Comparison of ENCODE assay signal across 1 cellular context in genomic region chr13:60435762-60436374, GRCh38.
A peak's percentile ranks its signal among the peaks of the same experiment; 100 is the strongest.
TF ChIP-seq lines count a peak whose summit lies in the region.

No MANE protein-coding gene starts in this region.

TF ChIP-seq in GM12878, 131 proteins besides CTCF, POLR2A, EP300 and RAD21:
- 0 out of 2 replicates have a peak, but pooled peaks have one; percentile 28 for TF ChIP-seq RUNX3 (IDR thresholded peaks at IDR 0.05; ENCODE audit: low read length)
- TF ChIP-seq STAT1 (conservative IDR thresholded peaks at IDR 0.05), result no peak
- peak; percentile 7; the same call in 1 of the 2 replicates for TF ChIP-seq ZNF384 (IDR thresholded peaks at IDR 0.05; ENCODE audit: borderline replicate concordance, low read depth, low read length)
- TF ChIP-seq MTA2 (IDR thresholded peaks at IDR 0.05; ENCODE audit: low read depth), result peak; percentile 81
- TF ChIP-seq MLLT1 (IDR thresholded peaks at IDR 0.05), result peak; percentile 67; the same call in 1 of the 2 replicates
- TF ChIP-seq ATF7 (IDR thresholded peaks at IDR 0.05; ENCODE audit: low read depth), result peak; percentile 82
- TF ChIP-seq IKZF2 (IDR thresholded peaks at IDR 0.05), result peak; percentile 36 to 41; a peak in 2 of 4 replicates
- TF ChIP-seq IKZF1 (conservative IDR thresholded peaks at IDR 0.05), result peak; percentile 34; the same call in 1 of the 2 replicates
- TF ChIP-seq EED (IDR thresholded peaks at IDR 0.05; ENCODE audit: low read depth), result no peak
- TF ChIP-seq TCF12 (IDR thresholded peaks at IDR 0.05; ENCODE audit: low read depth, low read length), result no peak
- no peak for TF ChIP-seq TCF3 (IDR thresholded peaks at IDR 0.05; ENCODE audit: borderline replicate concordance, insufficient read depth, low read depth, low read length)
- peak; percentile 19; the same call in 1 of the 2 replicates for TF ChIP-seq RELB (IDR thresholded peaks at IDR 0.05; ENCODE audit: low read depth)
